Comparison of ENCODE assay signal across 8 cellular contexts in genomic region chr1:38004284-38005101, GRCh38. TPM values are rescaled to one million over a fixed set of nuclear protein-coding genes. Genes with fewer than 3 reads are reported as not detected.
DNase-seq lines count a peak whose midpoint lies in the region; ATAC-seq and TF ChIP-seq lines count a peak whose summit lies in the region.

No MANE protein-coding gene starts in this region.

- H3K79me2 ChIP-seq in trophoblast cell (ENCODE audit: control insufficient read depth, insufficient read depth, low read length, poor library complexity): peaks cover 36% of the 10 kb centered on the region

- peaks cover 35% of the 10 kb centered on the region for H3K79me1 ChIP-seq in trophoblast cell (ENCODE audit: low read length)

- H3K27me3 ChIP-seq in esophagus squamous epithelium: no peaks in the 10 kb centered on the region
- H3K27me3 ChIP-seq in trophoblast cell (ENCODE audit: insufficient read depth, low read length): no peaks in the 10 kb centered on the region

- intact Hi-C loops in esophagus squamous epithelium (cut with DNase I): no loop called here

- TF ChIP-seq CTCF in esophagus squamous epithelium (IDR thresholded peaks at IDR 0.05): no peak

- peak overlapping the region; percentile 83 for H2BK120ac ChIP-seq in trophoblast cell (ENCODE audit: insufficient read depth, low read length, poor library complexity)

- peak overlapping the region; percentile 95 for H4K91ac ChIP-seq in trophoblast cell (ENCODE audit: low read depth, low read length)

- no peak overlapping the region for H2AFZ ChIP-seq in trophoblast cell (ENCODE audit: insufficient read depth, low read length, poor library complexity)

- no peak for TF ChIP-seq POLR2A in esophagus squamous epithelium (IDR thresholded peaks at IDR 0.05)

- H3K27ac ChIP-seq in esophagus squamous epithelium (peak overlapping the region; percentile 73 to 93 (median 87)), trophoblast cell (ENCODE audit: low read depth, low read length) (peak overlapping the region; percentile 35)

- peak overlapping the region; percentile 37 for H4K8ac ChIP-seq in trophoblast cell (ENCODE audit: low read depth, low read length)

- H3K14ac ChIP-seq in trophoblast cell (ENCODE audit: low read length): peak overlapping the region; percentile 83

- 2 to 3% methylated on average over 19 to 25 of the region's 26 CpGs for WGBS in esophagus squamous epithelium, 2 donors
- WGBS in trophoblast cell (ENCODE audit: extremely low coverage, insufficient coverage, insufficient read length): no CpG with 5 or more reads among the region's 26 CpGs

- ATAC-seq in HG02884 (IDR thresholded peaks at IDR 0.05; ENCODE audit: unreplicated experiment): no peak

- H3K9ac ChIP-seq in trophoblast cell (ENCODE audit: low read length): peak overlapping the region; percentile 82

- H3K23ac ChIP-seq in trophoblast cell (ENCODE audit: low read length): no peak overlapping the region

- DNase-seq in NCI-H748 (lab: John Stamatoyannopoulos, UW; ENCODE audit: unreplicated experiment): peak; percentile 2
- DNase-seq in NCI-H748 treated with DMSO at 0.1 percent for 48 hours (lab: John Stamatoyannopoulos, UW): no peak
- peak; percentile 7 for DNase-seq in T1000 (lab: John Stamatoyannopoulos, UW)
- DNase-seq in esophagus squamous epithelium (lab: John Stamatoyannopoulos, UW): no peak
- no peak for DNase-seq in trophoblast cell
- no peak for DNase-seq in globus pallidus (ENCODE audit: low spot score)
- DNase-seq in NCI-H128 (lab: John Stamatoyannopoulos, UW; ENCODE audit: unreplicated experiment): no peak

- H2BK5ac ChIP-seq in trophoblast cell (ENCODE audit: low read depth, low read length, poor library complexity): peak overlapping the region; percentile 75

- peak overlapping the region; percentile 47 for H2BK12ac ChIP-seq in trophoblast cell (ENCODE audit: low read length)

- peak overlapping the region; percentile 80 for H3K4me2 ChIP-seq in trophoblast cell (ENCODE audit: low read length)

- peak overlapping the region; percentile 96 for H3K18ac ChIP-seq in trophoblast cell (ENCODE audit: low read length)

- peak overlapping the region; percentile 99 for H3K4ac ChIP-seq in trophoblast cell (ENCODE audit: low read depth, low read length)

- peak overlapping the region; percentile 31 for H2AK5ac ChIP-seq in trophoblast cell (ENCODE audit: low read length)

- H3K4me1 ChIP-seq in esophagus squamous epithelium: peaks cover 32 to 66% (median 42%) of the 10 kb centered on the region in 3 donors
- H3K4me1 ChIP-seq in trophoblast cell (ENCODE audit: control insufficient read depth in 1 of 2, insufficient read depth in 2 of 2, low read length in 2 of 2): peaks cover 35 to 42% of the 10 kb centered on the region in 2 experiments

- H3K9me3 ChIP-seq in esophagus squamous epithelium (no peaks in the 10 kb centered on the region), trophoblast cell (ENCODE audit: insufficient read depth, low read depth, low read length) (no peaks in the 10 kb centered on the region)

- peak overlapping the region; percentile 56 to 85 (median 72) for H3K4me3 ChIP-seq in esophagus squamous epithelium
- H3K4me3 ChIP-seq in trophoblast cell (ENCODE audit: low read depth, low read length): peak overlapping the region; percentile 89

- H3K36me3 ChIP-seq in esophagus squamous epithelium: no peaks in the 10 kb centered on the region
- no peaks in the 10 kb centered on the region for H3K36me3 ChIP-seq in trophoblast cell (ENCODE audit: control insufficient read depth in 1 of 2, insufficient read depth in 2 of 2, low read length in 2 of 2)

- peak overlapping the region; percentile 82 for H4K12ac ChIP-seq in trophoblast cell (ENCODE audit: low read depth, low read length)

RNA-seq across cellular contexts. Expression of gene FHL3, which starts 0.8 kb away (rescaled TPM):
- total RNA-seq in esophagus squamous epithelium: 10 to 100 TPM in 3 of 4 donors, 1 to 10 TPM in 1; 6.2 to 18.7 (median 12.4) TPM
- 56.9 and 57.3 TPM in 2 replicates for polyA plus RNA-seq in trophoblast cell (2013)

RNA-seq across cellular contexts. Expression of gene UTP11, which starts 8.0 kb away (rescaled TPM):
- 10 to 100 TPM; 38.5 to 71.5 (median 54.5) TPM for total RNA-seq in esophagus squamous epithelium
- 56.4 and 56.8 TPM in 2 replicates for polyA plus RNA-seq in trophoblast cell (2013)

RNA-seq across cellular contexts. Expression of gene SF3A3, which starts 14.7 kb away (rescaled TPM):
- 10 to 100 TPM; 33.9 to 49.7 (median 44.4) TPM for total RNA-seq in esophagus squamous epithelium
- polyA plus RNA-seq in trophoblast cell (2013): 33.9 and 37.1 TPM in 2 replicates

RNA-seq across cellular contexts. Expression of gene POU3F1, which starts 42.1 kb away (rescaled TPM):
- total RNA-seq in esophagus squamous epithelium: 1 to 10 TPM; 2.1 to 4.5 (median 2.8) TPM
- polyA plus RNA-seq in trophoblast cell (2013): 0.44 and 0.46 TPM in 2 replicates

RNA-seq across cellular contexts. Expression of gene INPP5B, which starts 57.6 kb away (rescaled TPM):
- total RNA-seq in esophagus squamous epithelium: 10 to 100 TPM in 3 of 4 donors, 1 to 10 TPM in 1; 6.2 to 20.4 (median 13.7) TPM
- polyA plus RNA-seq in trophoblast cell (2013): 9.0 TPM in 2 replicates

Comparison
In these comparisons a context has a peak if more than half of its experiments do, and no peak if none do; other contexts are left out.
1. DNase-seq: peak in NCI-H748 (single experiment) and T1000 (single experiment); none in NCI-H748 treated with DMSO at 0.1 percent for 48 hours (single experiment), esophagus squamous epithelium (single experiment), trophoblast cell (0 of 2), globus pallidus (single experiment) and NCI-H128 (single experiment).